24 cellular contexts compared by ENCODE assay signal in genomic region chr1:3089490-3089889, GRCh38. TPM values are rescaled to one million over a fixed set of nuclear protein-coding genes. Genes with fewer than 3 reads are reported as not detected.
DNase-seq lines count a peak whose midpoint lies in the region; ATAC-seq and TF ChIP-seq lines count a peak whose summit lies in the region.
"Had no signal": no experiment of that assay in that cellular context is flagged by ENCODE, and none has a peak within 500 bp of the region (broad histone marks: within the 10 kb centered on the region; RNA-seq: fewer than 3 reads in every experiment).

No MANE protein-coding gene starts in this region.

- H3K9me3 ChIP-seq in neural progenitor cell (ENCODE audit: low read depth), result no peaks in the 10 kb centered on the region
- H3K9me3 ChIP-seq: BE2C, BLaER1 had no signal

- DNase-seq in WTC11 (ENCODE audit: low spot score) (no peak), neural progenitor cell (ENCODE audit: low spot score) (no peak), progenitor cell of endocrine pancreas (ENCODE audit: low spot score, unreplicated experiment) (no peak), NCI-H226 (no peak), NCI-H1417 treated with DMSO at 0.1 percent for 48 hours (lab: John Stamatoyannopoulos, UW) (no peak), H4 (ENCODE audit: low spot score) (no peak)
- DNase-seq: 8988T; ACHN; C1 segment of cervical spinal cord; CD4-positive, alpha-beta memory T cell; CD4-positive, CD25-positive, alpha-beta regulatory T cell; CD8-positive, alpha-beta memory T cell; COR-L47; DMS 273 treated with DMSO at 0.1 percent for 48 hours; DMS153; DMS53; DMS79; DND-41; EL; GDM1 had no signal

- H3K4me1 ChIP-seq in neural progenitor cell, result peaks cover 1% of the 10 kb centered on the region
- H3K4me1 ChIP-seq: BE2C had no signal

- H3K27me3 Mint-ChIP-seq in WTC11 (ENCODE audit: low read depth) (no peaks in the 10 kb centered on the region), neural progenitor cell (ENCODE audit: insufficient read depth, low read depth) (peaks cover 2% of the 10 kb centered on the region), progenitor cell of endocrine pancreas (no peaks in the 10 kb centered on the region)
- H3K27me3 Mint-ChIP-seq: CD4-positive, CD25-positive, alpha-beta regulatory T cell had no signal

- no peak overlapping the region for H3K4me3 ChIP-seq in neural progenitor cell
- H3K4me3 ChIP-seq: BLaER1, GM12878 had no signal

- no peak overlapping the region for H3K4me3 Mint-ChIP-seq in WTC11
- no peak overlapping the region for H3K4me3 Mint-ChIP-seq in neural progenitor cell
- H3K4me3 Mint-ChIP-seq in progenitor cell of endocrine pancreas (ENCODE audit: low read depth), result no peak overlapping the region
- H3K4me3 Mint-ChIP-seq: CD14-positive monocyte; CD4-positive, alpha-beta memory T cell; CD4-positive, CD25-positive, alpha-beta regulatory T cell; CD8-positive, alpha-beta memory T cell had no signal

- H3K36me3 ChIP-seq in neural progenitor cell, result no peaks in the 10 kb centered on the region
- H3K36me3 ChIP-seq: BE2C, BLaER1 had no signal

- no peaks in the 10 kb centered on the region for H3F3A ChIP-seq in neural progenitor cell (ENCODE audit: low read depth)

- ATAC-seq in WTC11, result no peak
- ATAC-seq: GM12878 had no signal

- H4K20me1 ChIP-seq in neural progenitor cell (ENCODE audit: low read depth), result no peaks in the 10 kb centered on the region

- POLR2A ChIA-PET in WTC11 (lab: Charles Lee), result no interaction called here

- H3K79me2 ChIP-seq in neural progenitor cell (ENCODE audit: low read depth), result no peaks in the 10 kb centered on the region

- no peak for TF ChIP-seq CTCF in WTC11 (IDR thresholded peaks at IDR 0.05)
- no peak for TF ChIP-seq CTCF in neural progenitor cell (IDR thresholded peaks at IDR 0.05)
- no peak for TF ChIP-seq CTCF in progenitor cell of endocrine pancreas (IDR thresholded peaks at IDR 0.05; ENCODE audit: unreplicated experiment)

- H3K36me3 Mint-ChIP-seq in WTC11 (no peaks in the 10 kb centered on the region), neural progenitor cell (no peaks in the 10 kb centered on the region), progenitor cell of endocrine pancreas (ENCODE audit: insufficient read depth) (peaks cover 4% of the 10 kb centered on the region)
- H3K36me3 Mint-ChIP-seq: CD14-positive monocyte; CD4-positive, alpha-beta memory T cell; CD4-positive, CD25-positive, alpha-beta regulatory T cell; CD8-positive, alpha-beta memory T cell had no signal

- H3K9ac ChIP-seq in neural progenitor cell, result no peak overlapping the region
- H3K9ac ChIP-seq: BLaER1 had no signal

- H3K27ac Mint-ChIP-seq in WTC11 (peak overlapping the region; percentile 32; the same call in 1 of the 2 replicates), neural progenitor cell (peak overlapping the region; percentile 72), progenitor cell of endocrine pancreas (peak overlapping the region; percentile 82)
- H3K27ac Mint-ChIP-seq: CD14-positive monocyte; CD4-positive, alpha-beta memory T cell; CD4-positive, CD25-positive, alpha-beta regulatory T cell; CD8-positive, alpha-beta memory T cell had no signal

- no peak overlapping the region for H2AFZ ChIP-seq in neural progenitor cell (replicated peaks)

- no peak overlapping the region for H3K27ac ChIP-seq in neural progenitor cell
- H3K27ac ChIP-seq: BLaER1 had no signal

- CTCF ChIA-PET in WTC11 (lab: Charles Lee), result interaction anchor here (1.1 kb wide), 1 partner anchor 401 kb away, joined by 3 read pairs; no protein-coding TSS in a partner anchor

- no peak overlapping the region for H3K4me2 ChIP-seq in neural progenitor cell
- H3K4me2 ChIP-seq: BLaER1 had no signal

- no peaks in the 10 kb centered on the region for H3K27me3 ChIP-seq in neural progenitor cell

- H3K9me3 Mint-ChIP-seq in WTC11 (no peaks in the 10 kb centered on the region), neural progenitor cell (no peaks in the 10 kb centered on the region), progenitor cell of endocrine pancreas (ENCODE audit: low read depth) (no peaks in the 10 kb centered on the region)
- H3K9me3 Mint-ChIP-seq: CD14-positive monocyte; CD4-positive, alpha-beta memory T cell; CD4-positive, CD25-positive, alpha-beta regulatory T cell; CD8-positive, alpha-beta memory T cell had no signal

- H3K4me1 Mint-ChIP-seq in WTC11 (no peaks in the 10 kb centered on the region), neural progenitor cell (peaks cover 15% of the 10 kb centered on the region), progenitor cell of endocrine pancreas (ENCODE audit: low read depth) (peaks cover 22% of the 10 kb centered on the region)
- H3K4me1 Mint-ChIP-seq: CD14-positive monocyte; CD4-positive, CD25-positive, alpha-beta regulatory T cell; CD8-positive, alpha-beta memory T cell had no signal

TF ChIP-seq in WTC11, 78 proteins besides CTCF, POLR2A, EP300 and RAD21:
- no peak for TF ChIP-seq ZNF416 (CRISPR knock-in tag; IDR thresholded peaks at IDR 0.05)
- TF ChIP-seq ZNF232 (CRISPR knock-in tag; IDR thresholded peaks at IDR 0.05), result no peak
- TF ChIP-seq NFE2L1 (CRISPR knock-in tag; IDR thresholded peaks at IDR 0.05), result no peak
- no peak for TF ChIP-seq MAX (CRISPR knock-in tag; IDR thresholded peaks at IDR 0.05)

RNA-seq across cellular contexts. Expression of gene PRDM16, which starts 20.5 kb away (rescaled TPM):
- total RNA-seq in WTC11 (2021) (1.1 to 1.6 TPM (median 1.3 TPM) in 3 replicates), neural progenitor cell (ENCODE audit: low replicate concordance) (1.9 and 2.0 TPM in 2 replicates), progenitor cell of endocrine pancreas (68.7 and 69.1 TPM in 2 replicates)
- total RNA-seq in H4 (2014; rRNA removed; shearing (Covaris generic)), result 0.14 and 0.97 TPM in 2 replicates
- total RNA-seq: CD4-positive, alpha-beta memory T cell; CD8-positive, alpha-beta memory T cell had no signal

Comparison
In these comparisons a context has a peak if more than half of its experiments do, and no peak if none do; other contexts are left out.
1. H3K27ac Mint-ChIP-seq: peak in every context shown above with its lines; median percentile 82 in progenitor cell of endocrine pancreas; 72 in neural progenitor cell; 32 in WTC11.
2. RNA of gene PRDM16, which starts 20.5 kb away (total RNA-seq): 68.7 to 69.1 TPM in progenitor cell of endocrine pancreas; 1.9 to 2.0 TPM in neural progenitor cell, 1.1 to 1.6 TPM in WTC11 and 0.14 to 0.97 TPM in H4; every median in the first group is over 10 times any median in the second.